Comparison of ENCODE assay signal across 11 cellular contexts in the genomic region with DNA sequence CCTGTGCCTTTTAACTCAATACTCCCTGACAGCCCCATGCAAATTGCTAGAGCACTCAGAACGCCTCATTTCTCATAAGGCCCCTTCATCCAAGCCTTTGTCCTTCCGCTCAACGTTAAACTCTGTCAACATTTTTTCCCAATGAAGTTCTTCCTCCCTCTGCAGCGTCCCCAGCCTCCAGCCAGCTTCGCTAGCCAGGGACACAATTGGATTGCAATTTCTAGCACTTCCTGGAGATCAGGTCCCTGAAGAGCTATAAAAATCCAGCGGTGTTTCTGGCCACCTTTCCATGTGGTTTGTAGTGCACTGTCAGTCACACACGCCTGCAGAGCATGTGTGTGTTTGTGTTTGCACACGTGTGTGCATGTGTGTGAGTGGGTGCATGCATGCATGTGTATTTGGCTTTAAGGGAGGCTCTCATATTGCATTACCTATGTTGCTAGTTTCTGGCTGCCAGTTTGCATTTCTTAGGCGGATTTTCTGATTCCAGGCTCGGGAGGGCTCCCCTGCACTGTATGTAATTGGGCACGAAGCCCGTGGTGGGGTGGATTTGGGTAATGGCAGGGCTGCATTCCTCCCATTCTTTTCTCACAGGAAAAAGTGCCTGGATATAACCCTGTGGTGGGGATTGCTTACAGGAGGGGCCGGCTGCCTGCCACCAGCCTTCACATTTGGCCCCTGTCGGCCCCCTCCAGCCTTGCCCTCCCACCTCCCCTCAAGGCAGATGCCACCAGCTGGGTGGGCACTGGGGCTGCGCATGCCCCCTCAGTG.
DNase-seq lines count a peak whose midpoint lies in the region; ATAC-seq and TF ChIP-seq lines count a peak whose summit lies in the region.
"Had no signal": no experiment of that assay in that cellular context is flagged by ENCODE, and none has a peak within 500 bp of the region (broad histone marks: within the 10 kb centered on the region; RNA-seq: fewer than 3 reads in every experiment).

No MANE protein-coding gene starts in this region.

- no peaks in the 10 kb centered on the region for H3K9me3 ChIP-seq in effector memory CD4-positive, alpha-beta T cell (ENCODE audit: control insufficient read depth, low read length)
- H3K9me3 ChIP-seq: BE2C had no signal

- H3K4me1 ChIP-seq in effector memory CD4-positive, alpha-beta T cell (ENCODE audit: control insufficient read depth, insufficient read depth, low read length, poor library complexity, severe bottlenecking), result no peaks in the 10 kb centered on the region

- peak overlapping the region; percentile 47 for H3K4me3 Mint-ChIP-seq in endothelial cell (ENCODE audit: unreplicated experiment)
- H3K4me3 Mint-ChIP-seq in mesothelial cell of epicardium, result peak overlapping the region; percentile 22

- peaks cover 8% of the 10 kb centered on the region for H3K27me3 Mint-ChIP-seq in endothelial cell (ENCODE audit: unreplicated experiment)
- H3K27me3 Mint-ChIP-seq in mesothelial cell of epicardium (ENCODE audit: low read depth), result no peaks in the 10 kb centered on the region

- H3K27ac ChIP-seq in effector memory CD4-positive, alpha-beta T cell (ENCODE audit: insufficient read depth, low read length, poor library complexity, severe bottlenecking), result no peak overlapping the region

- ATAC-seq in HG03196 (IDR thresholded peaks at IDR 0.05; ENCODE audit: unreplicated experiment), result no peak

- H3K4me1 Mint-ChIP-seq in endothelial cell (ENCODE audit: unreplicated experiment), result peaks cover 79% of the 10 kb centered on the region
- peaks cover 66% of the 10 kb centered on the region for H3K4me1 Mint-ChIP-seq in mesothelial cell of epicardium

- DNase-seq in AG10803 (ENCODE audit: low read depth) (peak; percentile 80), NCI-H2029 treated with DMSO at 0.1 percent for 48 hours (lab: John Stamatoyannopoulos, UW) (peak; percentile 66), endothelial cell (ENCODE audit: low spot score) (no peak), mesothelial cell of epicardium (ENCODE audit: low spot score in 2 of 2, unreplicated experiment in 2 of 2) (peak in 1 of 2 experiments; percentile 60), cerebellar cortex (ENCODE audit: low spot score) (no peak), NCI-H1436 (lab: John Stamatoyannopoulos, UW) (no peak)
- DNase-seq in effector memory CD4-positive, alpha-beta T cell, result no peak
- DNase-seq: activated CD4-positive, CD25-positive, alpha-beta regulatory T cell; BE2C had no signal

- H3K36me3 Mint-ChIP-seq in endothelial cell (ENCODE audit: low read depth, unreplicated experiment) (peaks cover 24% of the 10 kb centered on the region), mesothelial cell of epicardium (no peaks in the 10 kb centered on the region)

- H3K27me3 ChIP-seq in effector memory CD4-positive, alpha-beta T cell (replicated peaks; ENCODE audit: control insufficient read depth, insufficient read depth, low read length, poor library complexity, severe bottlenecking), result no peaks in the 10 kb centered on the region
- H3K27me3 ChIP-seq: BE2C had no signal

- H3K9me3 Mint-ChIP-seq in endothelial cell (ENCODE audit: unreplicated experiment), result no peaks in the 10 kb centered on the region
- no peaks in the 10 kb centered on the region for H3K9me3 Mint-ChIP-seq in mesothelial cell of epicardium

- TF ChIP-seq CTCF in AG10803 (conservative IDR thresholded peaks at IDR 0.05; ENCODE audit: low read length), result no peak
- TF ChIP-seq CTCF in endothelial cell (IDR thresholded peaks at IDR 0.05; ENCODE audit: unreplicated experiment), result no peak
- TF ChIP-seq CTCF in mesothelial cell of epicardium (IDR thresholded peaks at IDR 0.05; ENCODE audit: unreplicated experiment), result no peak

- peak overlapping the region; percentile 34; the same call in 1 of the 2 replicates for H3K4me3 ChIP-seq in AG10803 (ENCODE audit: low read length)
- H3K4me3 ChIP-seq in effector memory CD4-positive, alpha-beta T cell (ENCODE audit: insufficient read depth, low read depth, low read length, poor library complexity, severe bottlenecking), result no peak overlapping the region
- H3K4me3 ChIP-seq: skin epidermis had no signal

- H3K36me3 ChIP-seq in effector memory CD4-positive, alpha-beta T cell (ENCODE audit: control insufficient read depth, insufficient read depth, low read length), result no peaks in the 10 kb centered on the region
- H3K36me3 ChIP-seq: BE2C had no signal

- peak overlapping the region; percentile 75 for H3K27ac Mint-ChIP-seq in endothelial cell (ENCODE audit: unreplicated experiment)
- H3K27ac Mint-ChIP-seq in mesothelial cell of epicardium, result peak overlapping the region; percentile 87

Comparison
In these comparisons a context has a peak if more than half of its experiments do, and no peak if none do; other contexts are left out.
1. DNase-seq: peak in AG10803 (single experiment) and NCI-H2029 treated with DMSO at 0.1 percent for 48 hours (single experiment); none in endothelial cell (single experiment), cerebellar cortex (single experiment), effector memory CD4-positive, alpha-beta T cell (0 of 3) and NCI-H1436 (single experiment).